Comparison of ENCODE assay signal across 8 cellular contexts in genomic region chr5:115625579-115626443, GRCh38. TPM values are rescaled to one million over a fixed set of nuclear protein-coding genes. Genes with fewer than 3 reads are reported as not detected.
DNase-seq lines count a peak whose midpoint lies in the region; ATAC-seq and TF ChIP-seq lines count a peak whose summit lies in the region.

TMED7 (minus strand) TSS chr5:115626036; CDS start chr5:115625792, 244 bp downstream.

- no peaks in the 10 kb centered on the region for H3K36me3 ChIP-seq in kidney epithelial cell (ENCODE audit: control insufficient read depth, insufficient read depth, low read length)

- TF ChIP-seq CTCF in choroid plexus epithelial cell (conservative IDR thresholded peaks at IDR 0.05; ENCODE audit: low read depth, low read length), result no peak
- TF ChIP-seq CTCF in kidney epithelial cell (IDR thresholded peaks at IDR 0.05; ENCODE audit: insufficient read depth, low read length, poor library complexity, severe bottlenecking), result no peak

- peak; percentile 89 for ATAC-seq in HG03439 (IDR thresholded peaks at IDR 0.05; ENCODE audit: unreplicated experiment)

- peak; percentile 93 for DNase-seq in AML-193 (lab: John Stamatoyannopoulos, UW)
- DNase-seq in NCI-H510A treated with DMSO at 0.1 percent for 48 hours (lab: John Stamatoyannopoulos, UW), result peak; percentile 59
- DNase-seq in activated CD4-positive, alpha-beta T cell treated with anti-CD3 and anti-CD28 coated beads for 24 hours (ENCODE audit: low read depth in 2 of 2), result peak; percentile 100
- peak; percentile 99 for DNase-seq in choroid plexus epithelial cell (ENCODE audit: low read depth)
- peak; percentile 91 for DNase-seq in kidney epithelial cell (ENCODE audit: low read depth)
- peak; percentile 100 for DNase-seq in stimulated activated CD4-positive, alpha-beta T cell treated with anti-CD3 and anti-CD28 coated beads, Interleukin-15, amount 100 ng/mL, for 48 hours (ENCODE audit: low read depth in 2 of 2)

- peak; percentile 85 for TF ChIP-seq POLR2A in GM19193 (IDR thresholded peaks at IDR 0.05; ENCODE audit: extremely low read depth, insufficient read depth, insufficient read length)

- H3K4me3 ChIP-seq in choroid plexus epithelial cell (ENCODE audit: low read depth, low read length), result peak within 1 kb of the TSS; percentile 95
- peak within 1 kb of the TSS; percentile 99 for H3K4me3 ChIP-seq in kidney epithelial cell (ENCODE audit: low read depth, low read length)

- H3K27me3 ChIP-seq in kidney epithelial cell (ENCODE audit: control insufficient read depth, insufficient read depth, low read length), result no peaks in the 10 kb centered on the region

RNA-seq across cellular contexts. Expression of gene TMED7, which starts in this region (rescaled TPM):
- 119 and 121 TPM in 2 replicates for total RNA-seq in kidney epithelial cell

Comparison
In these comparisons a context has a peak if more than half of its experiments do, and no peak if none do; other contexts are left out.
1. Peak in every context shown above with its lines: DNase-seq, ATAC-seq and H3K4me3 ChIP-seq.